30 cellular contexts compared by ENCODE assay signal in the genomic region with DNA sequence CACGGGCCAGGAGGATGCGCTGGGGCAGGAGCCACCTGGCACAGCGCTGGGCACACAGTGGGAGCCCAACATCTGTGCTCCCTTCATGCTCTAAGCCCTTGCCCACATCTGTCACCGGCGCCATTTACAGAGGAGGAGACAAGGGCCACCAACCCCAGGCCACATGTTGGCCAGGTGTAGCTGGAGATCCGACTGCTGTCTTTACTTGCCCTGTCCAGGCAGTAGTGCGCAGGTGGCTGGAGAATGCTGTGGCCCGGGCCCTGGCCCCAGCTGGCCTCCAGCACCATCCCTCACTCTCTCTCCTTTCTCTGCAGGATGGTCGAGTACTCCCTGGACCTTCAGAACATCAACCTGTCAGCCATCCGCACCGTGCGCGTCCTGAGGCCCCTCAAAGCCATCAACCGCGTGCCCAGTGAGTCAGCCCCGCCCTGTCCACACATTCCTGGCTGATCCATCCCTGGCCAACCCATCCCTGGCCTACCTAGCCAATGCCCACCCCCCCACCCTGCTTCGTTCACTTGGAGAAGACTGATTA. TPM values are rescaled to one million over a fixed set of nuclear protein-coding genes. Genes with fewer than 3 reads are reported as not detected.
"Had no signal": no experiment of that assay in that cellular context is flagged by ENCODE, and none has a peak within 500 bp of the region (broad histone marks: within the 10 kb centered on the region; RNA-seq: fewer than 3 reads in every experiment).

No MANE protein-coding gene starts in this region.

- H3K36me3 Mint-ChIP-seq: activated CD4-positive, alpha-beta memory T cell treated with anti-CD3 and anti-CD28 coated beads for 36 hours; activated naive CD8-positive, alpha-beta T cell treated with anti-CD3 and anti-CD28 coated beads for 36 hours had no signal

- H3K36me3 ChIP-seq: adrenal gland, esophagus muscularis mucosa, gastrocnemius medialis, heart left ventricle had no signal

- DNase-seq: activated CD4-positive, alpha-beta memory T cell treated with anti-CD3 and anti-CD28 coated beads for 36 hours; activated CD4-positive, alpha-beta T cell treated with anti-CD3 and anti-CD28 coated beads, Interleukin-2, amount 10 ng/mL, durations not matched to agents 24 days and 14 days; activated CD4-positive, CD25-positive, alpha-beta regulatory T cell; activated CD4-positive, CD25-positive, alpha-beta regulatory T cell treated with anti-CD3 and anti-CD28 coated beads, Interleukin-2, amount 50 U/mL, for 72 hours; activated CD8-positive, alpha-beta memory T cell treated with anti-CD3 and anti-CD28 coated beads, Interleukin-2, amount 10 ng/mL, durations not matched to agents 7 days and 5 days; activated CD8-positive, alpha-beta memory T cell treated with anti-CD3 and anti-CD28 coated beads, Interleukin-2, amount 50 U/mL, for 4 hours; activated CD8-positive, alpha-beta T cell treated with anti-CD3 and anti-CD28 coated beads, Interleukin-2, amount 10 ng/mL, durations not matched to agents 7 days and 5 days; activated gamma-delta T cell; activated naive CD4-positive, alpha-beta T cell; activated naive CD4-positive, alpha-beta T cell treated with anti-CD3 and anti-CD28 coated beads, Interleukin-2, amount 50 U/mL, for 16 hours; activated naive CD8-positive, alpha-beta T cell treated with anti-CD3 and anti-CD28 coated beads for 36 hours; activated naive CD8-positive, alpha-beta T cell treated with anti-CD3 and anti-CD28 coated beads, Interleukin-2, amount 50 U/mL, for 24 hours; activated T-cell treated with anti-CD3 and anti-CD28 coated beads, Interleukin-2, amount 50 U/mL, for 24 hours; activated T-cell treated with anti-CD3 and anti-CD28 coated beads, Interleukin-2, amount 50 U/mL, for 72 hours; adrenal gland; aorta; body of pancreas; cortex of kidney; dermis blood vessel endothelial cell; effector CD4-positive, alpha-beta T cell; effector memory CD8-positive, alpha-beta T cell; erythroblast; foreskin keratinocyte; gastrocnemius medialis; glutamatergic neuron; T-helper 2 cell had no signal

- FAIRE-seq: colon had no signal

- H3K27ac Mint-ChIP-seq: activated CD4-positive, alpha-beta memory T cell treated with anti-CD3 and anti-CD28 coated beads for 36 hours; activated CD4-positive, alpha-beta T cell treated with anti-CD3 and anti-CD28 coated beads for 36 hours; activated CD4-positive, alpha-beta T cell treated with anti-CD3 and anti-CD28 coated beads, Interleukin-2, amount 10 ng/mL, durations not matched to agents 24 days and 14 days; activated CD8-positive, alpha-beta memory T cell treated with anti-CD3 and anti-CD28 coated beads, Interleukin-2, amount 10 ng/mL, durations not matched to agents 7 days and 5 days; activated CD8-positive, alpha-beta T cell treated with anti-CD3 and anti-CD28 coated beads, Interleukin-2, amount 10 ng/mL, durations not matched to agents 7 days and 5 days; activated naive CD8-positive, alpha-beta T cell treated with anti-CD3 and anti-CD28 coated beads for 36 hours; activated naive CD8-positive, alpha-beta T cell treated with anti-CD3 and anti-CD28 coated beads, Interleukin-2, amount 50 U/mL, for 24 hours; activated T-cell treated with anti-CD3 and anti-CD28 coated beads, Interleukin-2, amount 50 U/mL, for 24 hours; activated T-cell treated with anti-CD3 and anti-CD28 coated beads, Interleukin-2, amount 50 U/mL, for 72 hours; effector memory CD8-positive, alpha-beta T cell had no signal

- H3K4me3 Mint-ChIP-seq: activated CD4-positive, alpha-beta memory T cell treated with anti-CD3 and anti-CD28 coated beads for 36 hours; activated CD4-positive, alpha-beta T cell treated with anti-CD3 and anti-CD28 coated beads for 36 hours; activated CD4-positive, alpha-beta T cell treated with anti-CD3 and anti-CD28 coated beads, Interleukin-2, amount 10 ng/mL, durations not matched to agents 24 days and 14 days; activated CD8-positive, alpha-beta memory T cell treated with anti-CD3 and anti-CD28 coated beads, Interleukin-2, amount 10 ng/mL, durations not matched to agents 7 days and 5 days; activated CD8-positive, alpha-beta T cell treated with anti-CD3 and anti-CD28 coated beads, Interleukin-2, amount 10 ng/mL, durations not matched to agents 7 days and 5 days; activated naive CD8-positive, alpha-beta T cell treated with anti-CD3 and anti-CD28 coated beads for 36 hours; activated naive CD8-positive, alpha-beta T cell treated with anti-CD3 and anti-CD28 coated beads, Interleukin-2, amount 50 U/mL, for 24 hours; activated T-cell treated with anti-CD3 and anti-CD28 coated beads, Interleukin-2, amount 50 U/mL, for 24 hours; activated T-cell treated with anti-CD3 and anti-CD28 coated beads, Interleukin-2, amount 50 U/mL, for 72 hours; effector memory CD8-positive, alpha-beta T cell had no signal

- H3K9me3 ChIP-seq: adrenal gland, body of pancreas, esophagus muscularis mucosa, gastrocnemius medialis, heart left ventricle had no signal

- H3K4me1 ChIP-seq: adrenal gland, body of pancreas, foreskin keratinocyte, gastrocnemius medialis, heart left ventricle had no signal

- H3K27me3 ChIP-seq: adrenal gland had no signal

- H3K9me3 Mint-ChIP-seq: activated CD4-positive, alpha-beta memory T cell treated with anti-CD3 and anti-CD28 coated beads for 36 hours; activated CD4-positive, alpha-beta T cell treated with anti-CD3 and anti-CD28 coated beads, Interleukin-2, amount 10 ng/mL, durations not matched to agents 24 days and 14 days; activated naive CD8-positive, alpha-beta T cell treated with anti-CD3 and anti-CD28 coated beads for 36 hours; activated naive CD8-positive, alpha-beta T cell treated with anti-CD3 and anti-CD28 coated beads, Interleukin-2, amount 50 U/mL, for 24 hours; activated T-cell treated with anti-CD3 and anti-CD28 coated beads, Interleukin-2, amount 50 U/mL, for 24 hours; activated T-cell treated with anti-CD3 and anti-CD28 coated beads, Interleukin-2, amount 50 U/mL, for 72 hours; effector memory CD8-positive, alpha-beta T cell had no signal

- H3K27ac ChIP-seq: adrenal gland, body of pancreas, esophagus muscularis mucosa, foreskin keratinocyte, gastrocnemius medialis, heart left ventricle had no signal

- H3K4me3 ChIP-seq: adrenal gland, body of pancreas, esophagus muscularis mucosa, gastrocnemius medialis, heart left ventricle had no signal

RNA-seq across cellular contexts. Expression of gene CACNA1I, which starts 48.5 kb away (rescaled TPM):
- total RNA-seq: dermis blood vessel endothelial cell, gastrocnemius medialis had no signal
